19 cellular contexts compared by ENCODE assay signal in genomic region chr17:33120103-33120502, GRCh38.
"Had no signal": no experiment of that assay in that cellular context is flagged by ENCODE, and none has a peak within 500 bp of the region (broad histone marks: within the 10 kb centered on the region; RNA-seq: fewer than 3 reads in every experiment).

No MANE protein-coding gene starts in this region.

- H3K36me3 Mint-ChIP-seq: activated naive CD8-positive, alpha-beta T cell; WTC11 had no signal

- H3K27ac Mint-ChIP-seq: activated CD8-positive, alpha-beta T cell treated with anti-CD3 and anti-CD28 coated beads for 36 hours; activated naive CD8-positive, alpha-beta T cell; endodermal cell; WTC11 had no signal

- ATAC-seq: activated CD8-positive, alpha-beta T cell treated with anti-CD3 and anti-CD28 coated beads for 36 hours; activated T-cell treated with anti-CD3 and anti-CD28 coated beads, Interleukin-2, amount 50 U/mL, for 4 hours; pancreas; WTC11 had no signal

- H3K4me3 ChIP-seq: breast epithelium, pancreas, tibial artery had no signal

- H3K4me3 Mint-ChIP-seq: activated CD8-positive, alpha-beta T cell treated with anti-CD3 and anti-CD28 coated beads for 36 hours; activated naive CD8-positive, alpha-beta T cell; activated T-cell treated with anti-CD3 and anti-CD28 coated beads, Interleukin-2, amount 50 U/mL, for 4 hours; endodermal cell; WTC11 had no signal

- DNase-seq: activated CD4-positive, alpha-beta T cell treated with anti-CD3 and anti-CD28 coated beads for 48 hours; activated CD8-positive, alpha-beta T cell treated with anti-CD3 and anti-CD28 coated beads for 36 hours; activated gamma-delta T cell; activated T-cell treated with anti-CD3 and anti-CD28 coated beads, Interleukin-2, amount 50 U/mL, for 4 hours; amniotic stem cell; dermis blood vessel endothelial cell; endodermal cell; erythroblast; kidney glomerular epithelial cell; mesendoderm; pancreas; retina; stimulated activated CD4-positive, alpha-beta T cell treated with anti-CD3 and anti-CD28 coated beads, Interleukin-12 subunit alpha, Interleukin-12 subunit beta, amount 100 ng/mL, for 4 hours; stimulated activated CD4-positive, alpha-beta T cell treated with anti-CD3 and anti-CD28 coated beads, Interleukin-2, amount 100 ng/mL, for 24 hours; T-helper 2 cell; tibial artery had no signal

- H3K4me1 Mint-ChIP-seq: endodermal cell had no signal

- H3K36me3 ChIP-seq: breast epithelium, pancreas, tibial artery had no signal

- H3K27ac ChIP-seq: breast epithelium, pancreas, tibial artery had no signal

- H3K4me1 ChIP-seq: breast epithelium, pancreas, tibial artery had no signal

- H3K27me3 ChIP-seq: breast epithelium, pancreas had no signal

- H3K9me3 Mint-ChIP-seq: activated CD8-positive, alpha-beta T cell treated with anti-CD3 and anti-CD28 coated beads for 36 hours; activated T-cell treated with anti-CD3 and anti-CD28 coated beads, Interleukin-2, amount 50 U/mL, for 4 hours; endodermal cell; WTC11 had no signal

- H3K9me3 ChIP-seq: breast epithelium, pancreas, tibial artery had no signal
